In the genomic region with DNA sequence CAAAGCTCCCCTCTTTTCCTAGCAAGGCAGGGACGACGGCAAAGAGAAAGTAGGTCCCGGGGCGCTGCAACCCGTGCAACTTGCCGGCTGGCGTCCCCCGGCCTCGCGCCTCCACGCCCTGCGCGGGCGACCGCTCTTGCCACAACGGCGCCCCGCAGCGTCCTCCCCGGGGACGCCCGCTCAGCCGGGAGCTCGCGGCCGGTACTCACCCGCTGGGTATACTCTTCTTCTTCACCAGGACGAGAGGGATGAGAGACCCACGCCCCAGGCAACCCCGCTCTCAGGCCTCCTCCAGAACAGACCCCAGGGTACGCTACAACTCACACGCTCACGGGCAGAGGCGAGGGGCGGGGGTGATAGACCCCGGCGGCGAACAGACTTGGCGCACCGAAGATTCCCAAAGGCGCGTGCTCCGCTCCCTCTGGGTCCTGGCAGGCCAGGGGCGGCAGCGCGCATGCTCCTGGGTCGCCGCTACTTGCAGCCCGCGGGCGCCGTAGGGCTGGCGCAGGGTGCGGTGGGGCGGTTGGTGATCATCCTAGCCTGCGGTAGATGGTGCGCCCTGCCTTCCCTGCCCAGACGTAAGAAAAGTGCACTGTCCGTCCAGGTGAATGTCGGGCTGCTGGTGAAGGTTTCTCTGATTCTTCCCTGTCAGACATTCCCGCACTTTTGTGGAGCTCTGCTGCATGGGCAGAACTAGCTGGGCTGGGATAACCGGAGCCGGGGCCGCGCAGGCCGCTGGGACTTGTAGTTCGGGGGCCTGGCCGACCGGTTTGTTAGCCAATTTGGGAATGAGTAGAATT, we compare ENCODE assay signal across 8 cellular contexts. TPM values are rescaled to one million over a fixed set of nuclear protein-coding genes. Genes with fewer than 3 reads are reported as not detected.
DNase-seq lines count a peak whose midpoint lies in the region; ATAC-seq and TF ChIP-seq lines count a peak whose summit lies in the region.

Gene CC2D2B (plus strand): TSS at position 522 of the 800 bp plus-strand sequence. CDS start 3,349 bp downstream, outside the sequence.

- H3K9me3 ChIP-seq in GM23248 (ENCODE audit: low read depth) (no peaks in the 10 kb centered on the region), thymus (ENCODE audit: control insufficient read depth) (no peaks in the 10 kb centered on the region)

- H3K9me2 ChIP-seq in GM23248 (ENCODE audit: insufficient read depth), result no peaks in the 10 kb centered on the region

- H3K27me3 Mint-ChIP-seq in activated naive CD4-positive, alpha-beta T cell treated with anti-CD3 and anti-CD28 coated beads, Interleukin-2, amount 50 U/mL, for 24 hours, result no peaks in the 10 kb centered on the region

- no peaks in the 10 kb centered on the region for H4K20me1 ChIP-seq in GM23248 (ENCODE audit: insufficient read depth)

- H3K4me1 ChIP-seq in GM23248 (ENCODE audit: insufficient read depth) (0 out of 2 replicates have a peak, but pooled peaks cover 3% of the 10 kb centered on the region), thymus (ENCODE audit: control insufficient read depth, insufficient read depth, low read length) (no peaks in the 10 kb centered on the region)

- peak within 1 kb of the TSS; percentile 97 for H2AFZ ChIP-seq in GM23248

- H3K4me2 ChIP-seq in GM23248 (ENCODE audit: unreplicated experiment), result peak within 1 kb of the TSS; percentile 92

- H3K27ac Mint-ChIP-seq in activated naive CD4-positive, alpha-beta T cell treated with anti-CD3 and anti-CD28 coated beads, Interleukin-2, amount 50 U/mL, for 24 hours, result peak within 1 kb of the TSS; percentile 96

- DNase-seq in GDM1 (lab: John Stamatoyannopoulos, UW) (peak; percentile 75), GM23248 (peak; percentile 91), Kasumi-1 (lab: John Stamatoyannopoulos, UW) (peak; percentile 89 to 94), SK-MEL-5 (ENCODE audit: low read depth, low spot score) (peak; percentile 74), glomerular visceral epithelial cell (ENCODE audit: extremely low spot score) (peak; percentile 77), omental fat pad (ENCODE audit: low spot score) (peak; percentile 64)

- TF ChIP-seq CTCF in omental fat pad (IDR thresholded peaks at IDR 0.05), result no peak

- ATAC-seq in omental fat pad (ENCODE audit: low FRiP score), result peak; percentile 96

- 0 out of 2 replicates have a peak, but pooled peaks cover 6% of the 10 kb centered on the region for H3F3A ChIP-seq in GM23248 (ENCODE audit: insufficient read depth)

- no peaks in the 10 kb centered on the region for H3K9me3 Mint-ChIP-seq in activated naive CD4-positive, alpha-beta T cell treated with anti-CD3 and anti-CD28 coated beads, Interleukin-2, amount 50 U/mL, for 24 hours

- H3K4me3 ChIP-seq in GM23248 (peak within 1 kb of the TSS; percentile 92), thymus (ENCODE audit: low read length) (peak within 1 kb of the TSS; percentile 80)

- H3K4me1 Mint-ChIP-seq in activated naive CD4-positive, alpha-beta T cell treated with anti-CD3 and anti-CD28 coated beads, Interleukin-2, amount 50 U/mL, for 24 hours, result peaks cover 20% of the 10 kb centered on the region

- WGBS in GM23248 (ENCODE audit: low coverage in 1 of 2, low lambda C conversion rate in 2 of 2, missing lambda C conversion rate in 2 of 2), 2 experiments, result 2% methylated on average over 66 to 68 of the region's 69 CpGs
- under 1% methylated on average over 69 of the region's 69 CpGs for WGBS in thymus

- no peaks in the 10 kb centered on the region for H3K36me3 ChIP-seq in GM23248 (ENCODE audit: low read depth)
- H3K36me3 ChIP-seq in thymus (ENCODE audit: control insufficient read depth, insufficient read depth), result no peaks in the 10 kb centered on the region

- in situ Hi-C loops in GM23248 (cut with MboI), result no loop called here
- in situ Hi-C loops in SK-MEL-5 (cut with HindIII; ENCODE audit: low pct_unique_long_range_greater_than_20kb, low sequenced_read_pairs), result no loop called here

- peak within 1 kb of the TSS; percentile 95 for H3K4me3 Mint-ChIP-seq in activated naive CD4-positive, alpha-beta T cell treated with anti-CD3 and anti-CD28 coated beads, Interleukin-2, amount 50 U/mL, for 24 hours

- H3K36me3 Mint-ChIP-seq in activated naive CD4-positive, alpha-beta T cell treated with anti-CD3 and anti-CD28 coated beads, Interleukin-2, amount 50 U/mL, for 24 hours, result peaks cover 8% of the 10 kb centered on the region

- peak within 1 kb of the TSS; percentile 81 for H3K9ac ChIP-seq in GM23248

- H3K27ac ChIP-seq in GM23248 (peak within 1 kb of the TSS; percentile 70), thymus (ENCODE audit: low read depth) (peak within 1 kb of the TSS; percentile 75)

- H3K27me3 ChIP-seq in GM23248 (replicated peaks; ENCODE audit: insufficient read depth) (0 out of 2 replicates have a peak, but pooled peaks cover 4% of the 10 kb centered on the region), thymus (ENCODE audit: control insufficient read depth, insufficient read depth) (no peaks in the 10 kb centered on the region)

- no peaks in the 10 kb centered on the region; the same call in 1 of the 2 replicates for H3K79me2 ChIP-seq in GM23248 (ENCODE audit: insufficient read depth)

RNA-seq across cellular contexts. Expression of gene CC2D2B, which starts in this region (rescaled TPM):
- total RNA-seq in GM23248 (2014; rRNA removed; shearing (Covaris generic)), result not detected in 2 replicates
- polyA plus RNA-seq in GM23248 (2016; fragmentation: Nextera tagmentation; extraction: Ambion mirVana) (0.38 and 0.39 TPM in 2 replicates), thymus (0.27 TPM)
- not detected in 2 replicates for total RNA-seq in SK-MEL-5 (2014; rRNA removed; shearing (Covaris generic))
- not detected in 2 replicates for polyA plus RNA-seq in SK-MEL-5 (2015; cell fraction: cytosol; rRNA removed)
- not detected in 2 replicates for polyA plus RNA-seq in SK-MEL-5 (2015; cell fraction: nucleus; rRNA removed)
- total RNA-seq in omental fat pad, result 1 to 10 TPM in 3 of 4 donors, under 1 TPM in 1; 0.56 to 2.9 (median 1.9) TPM

Comparison
In these comparisons a context has a peak if more than half of its experiments do, and no peak if none do; other contexts are left out.
1. Peak in every context shown above with its lines: DNase-seq, ATAC-seq, H3K4me3 ChIP-seq and H3K27ac ChIP-seq.
2. Peak in DNase-seq, H3K4me3 ChIP-seq, H3K27ac ChIP-seq, H3K9ac ChIP-seq and H3K4me2 ChIP-seq in GM23248; RNA of the gene not detected or under 1 TPM.
3. Peak in DNase-seq in SK-MEL-5; RNA of the gene not detected or under 1 TPM.